In genomic region chr6:27188885-27189418, GRCh38 we compare ENCODE assay signal across 8 cellular contexts. TPM values are rescaled to one million over a fixed set of nuclear protein-coding genes. Genes with fewer than 3 reads are reported as not detected.
A peak's percentile ranks its signal among the peaks of the same experiment; 100 is the strongest.
DNase-seq lines count a peak whose midpoint lies in the region; ATAC-seq and TF ChIP-seq lines count a peak whose summit lies in the region.

No MANE protein-coding gene starts in this region.

- 17 to 18% methylated on average over 10 of the region's 10 CpGs for WGBS in esophagus, 2 donors

- H3K36me3 ChIP-seq in esophagus (ENCODE audit: control insufficient read depth in 2 of 2, insufficient read depth in 2 of 2, low read length in 1 of 2), result no peaks in the 10 kb centered on the region
- H3K36me3 ChIP-seq in thoracic aorta, result no peaks in the 10 kb centered on the region

- DNase-seq in COR-L47 (lab: John Stamatoyannopoulos, UW) (peak; percentile 57), NCI-H524 treated with DMSO at 0.1 percent for 48 hours (lab: John Stamatoyannopoulos, UW) (peak; percentile 42), mucosa of gallbladder (ENCODE audit: low spot score) (peak; percentile 65), thoracic aorta (ENCODE audit: low spot score) (no peak)
- peak; percentile 35 for DNase-seq in activated CD4-positive, alpha-beta T cell treated with anti-CD3 and anti-CD28 coated beads, Interleukin-2, amount 50 U/mL, for 1 hour

- H3K9me3 ChIP-seq in esophagus (ENCODE audit: control insufficient read depth in 2 of 2, insufficient read depth in 1 of 2, low read depth in 1 of 2, low read length in 1 of 2), result no peaks in the 10 kb centered on the region
- no peaks in the 10 kb centered on the region for H3K9me3 ChIP-seq in thoracic aorta

- H3K4me3 ChIP-seq in esophagus (ENCODE audit: low read depth in 1 of 2, low read length in 2 of 2), result peak overlapping the region; percentile 58 to 82
- H3K4me3 ChIP-seq in thoracic aorta, result peak overlapping the region; percentile 89

- TF ChIP-seq CTCF in thoracic aorta (IDR thresholded peaks at IDR 0.05), result peak; percentile 65

- H3K27ac ChIP-seq in esophagus (ENCODE audit: low read depth in 2 of 2, low read length in 1 of 2) (peak overlapping the region; percentile 79 to 95), thoracic aorta (peak overlapping the region; percentile 87 to 93)

- ATAC-seq in GM19438 (IDR thresholded peaks at IDR 0.05; ENCODE audit: low read depth, unreplicated experiment), result peak; percentile 74
- ATAC-seq in HG03565 (IDR thresholded peaks at IDR 0.05; ENCODE audit: unreplicated experiment), result peak; percentile 71
- ATAC-seq in thoracic aorta (ENCODE audit: insufficient number of reproducible peaks, low FRiP score, low read depth), result peak; percentile 71

- H3K4me1 ChIP-seq in esophagus (ENCODE audit: control insufficient read depth in 2 of 2, insufficient read depth in 2 of 2, low read length in 1 of 2) (no peaks in the 10 kb centered on the region), thoracic aorta (ENCODE audit: control insufficient read depth in 1 of 2, low read depth in 2 of 2) (no peaks in the 10 kb centered on the region)

- no peaks in the 10 kb centered on the region for H3K27me3 ChIP-seq in esophagus (ENCODE audit: control insufficient read depth in 1 of 2, insufficient read depth in 2 of 2, low read length in 2 of 2)
- H3K27me3 ChIP-seq in thoracic aorta (replicated peaks; ENCODE audit: insufficient read depth), result no peaks in the 10 kb centered on the region

RNA-seq across cellular contexts. Expression of gene PRSS16, which starts 58.5 kb away (rescaled TPM):
- 1 to 10 TPM; 3.6 to 8.9 TPM for polyA plus RNA-seq in esophagus
- total RNA-seq in mucosa of gallbladder (35.1 TPM), thoracic aorta (not detected)

Comparison
In these comparisons a context has a peak if more than half of its experiments do, and no peak if none do; other contexts are left out.
1. RNA of gene PRSS16, which starts 58.5 kb away (total RNA-seq): 35.1 TPM in mucosa of gallbladder (single experiment); not detected in thoracic aorta; every median in the first group is over 10 times any median in the second.
2. Peak in every context shown above with its lines, with median percentiles within 50 percentile points of each other: ATAC-seq.